1 cellular context compared by ENCODE assay signal in genomic region chr1:24923485-24924113, GRCh38.
A peak's percentile ranks its signal among the peaks of the same experiment; 100 is the strongest.
TF ChIP-seq lines count a peak whose summit lies in the region.

No MANE protein-coding gene starts in this region.

TF ChIP-seq in GM12878, 131 proteins besides CTCF, POLR2A, EP300 and RAD21 (continues in another document):
- TF ChIP-seq IRF4 (IDR thresholded peaks at IDR 0.05; ENCODE audit: low read depth, low read length) (0 out of 2 replicates have a peak, but pooled peaks have one; percentile 50), FOXM1 (IDR thresholded peaks at IDR 0.05; ENCODE audit: low read depth, low read length) (no peak), NFIC (IDR thresholded peaks at IDR 0.05; ENCODE audit: low read depth, low read length) (no peak), KDM1A (IDR thresholded peaks at IDR 0.05; ENCODE audit: borderline replicate concordance) (no peak), POLR2AphosphoS5 (IDR thresholded peaks at IDR 0.05; ENCODE audit: low read length) (peak; percentile 66; the same call in 1 of the 2 replicates), TCF3 (IDR thresholded peaks at IDR 0.05; ENCODE audit: borderline replicate concordance, insufficient read depth, low read depth, low read length) (no peak), PRDM15 (CRISPR knock-in tag; IDR thresholded peaks at IDR 0.05) (no peak), RUNX3 (IDR thresholded peaks at IDR 0.05; ENCODE audit: low read length) (no peak), ZNF687 (IDR thresholded peaks at IDR 0.05) (peak; percentile 78), SMARCA5 (IDR thresholded peaks at IDR 0.05) (no peak), NBN (IDR thresholded peaks at IDR 0.05) (0 out of 2 replicates have a peak, but pooled peaks have one; percentile 44), STAT3 (IDR thresholded peaks at IDR 0.05; ENCODE audit: low read depth, low read length) (no peak), SMC3 (IDR thresholded peaks at IDR 0.05; ENCODE audit: borderline replicate concordance, low read length) (no peak), REST (IDR thresholded peaks at IDR 0.05; ENCODE audit: low read depth, low read length) (no peak), YBX1 (IDR thresholded peaks at IDR 0.05) (no peak), BCL11A (IDR thresholded peaks at IDR 0.05; ENCODE audit: low read depth, low read length) (peak; percentile 29; the same call in 1 of the 2 replicates), RCOR1 (conservative IDR thresholded peaks at IDR 0.05; ENCODE audit: low read depth, low read length) (no peak), PAX8 (IDR thresholded peaks at IDR 0.05) (no peak), IRF5 (IDR thresholded peaks at IDR 0.05; ENCODE audit: borderline replicate concordance) (no peak), ESRRA (IDR thresholded peaks at IDR 0.05; ENCODE audit: low read length) (no peak), TCF7 (IDR thresholded peaks at IDR 0.05; ENCODE audit: borderline replicate concordance) (no peak), KAT2A (conservative IDR thresholded peaks at IDR 0.05; ENCODE audit: control insufficient read depth, low read depth, low read length) (no peak), CHD4 (IDR thresholded peaks at IDR 0.05) (no peak), MXI1 (IDR thresholded peaks at IDR 0.05; ENCODE audit: low read depth, low read length) (peak; percentile 54; the same call in 1 of the 2 replicates), CEBPZ (IDR thresholded peaks at IDR 0.05; ENCODE audit: low read depth, low read length) (no peak), JUNB (IDR thresholded peaks at IDR 0.05) (no peak), DPF2 (IDR thresholded peaks at IDR 0.05) (peak; percentile 58; the same call in 1 of the 2 replicates), CBX5 (IDR thresholded peaks at IDR 0.05; ENCODE audit: low read depth) (no peak), KLF5 (IDR thresholded peaks at IDR 0.05; ENCODE audit: partially characterized antibody) (peak; percentile 19), SRF (IDR thresholded peaks at IDR 0.05; ENCODE audit: low read depth in 2 of 2, low read length in 2 of 2) (no peak), ETV6 (conservative IDR thresholded peaks at IDR 0.05 in 1 of 2, IDR thresholded peaks at IDR 0.05 in 1 of 2; ENCODE audit: borderline replicate concordance in 1 of 2, low read depth in 1 of 2) (no peak), ELK1 (IDR thresholded peaks at IDR 0.05; ENCODE audit: low read depth, low read length) (no peak), PBX3 (IDR thresholded peaks at IDR 0.05; ENCODE audit: insufficient replicate concordance, low read depth, low read length) (no peak), POU2F2 (IDR thresholded peaks at IDR 0.05; ENCODE audit: borderline replicate concordance, low read depth, low read length) (peak; percentile 56; the same call in 1 of the 3 replicates), SP1 (IDR thresholded peaks at IDR 0.05; ENCODE audit: low read depth, low read length) (peak; percentile 61), E2F8 (IDR thresholded peaks at IDR 0.05; ENCODE audit: low read depth, partially characterized antibody) (no peak), GABPA (IDR thresholded peaks at IDR 0.05; ENCODE audit: low read depth) (no peak), POLR2AphosphoS2 (IDR thresholded peaks at IDR 0.05; ENCODE audit: low read depth, low read length) (0 out of 2 replicates have a peak, but pooled peaks have one; percentile 36), HDGF (IDR thresholded peaks at IDR 0.05) (peak; percentile 79; the same call in 1 of the 2 replicates), HDAC2 (IDR thresholded peaks at IDR 0.05) (no peak), BACH1 (IDR thresholded peaks at IDR 0.05; ENCODE audit: borderline replicate concordance) (peak; percentile 50; the same call in 1 of the 2 replicates)
